20 cellular contexts compared by ENCODE assay signal in the genomic region with DNA sequence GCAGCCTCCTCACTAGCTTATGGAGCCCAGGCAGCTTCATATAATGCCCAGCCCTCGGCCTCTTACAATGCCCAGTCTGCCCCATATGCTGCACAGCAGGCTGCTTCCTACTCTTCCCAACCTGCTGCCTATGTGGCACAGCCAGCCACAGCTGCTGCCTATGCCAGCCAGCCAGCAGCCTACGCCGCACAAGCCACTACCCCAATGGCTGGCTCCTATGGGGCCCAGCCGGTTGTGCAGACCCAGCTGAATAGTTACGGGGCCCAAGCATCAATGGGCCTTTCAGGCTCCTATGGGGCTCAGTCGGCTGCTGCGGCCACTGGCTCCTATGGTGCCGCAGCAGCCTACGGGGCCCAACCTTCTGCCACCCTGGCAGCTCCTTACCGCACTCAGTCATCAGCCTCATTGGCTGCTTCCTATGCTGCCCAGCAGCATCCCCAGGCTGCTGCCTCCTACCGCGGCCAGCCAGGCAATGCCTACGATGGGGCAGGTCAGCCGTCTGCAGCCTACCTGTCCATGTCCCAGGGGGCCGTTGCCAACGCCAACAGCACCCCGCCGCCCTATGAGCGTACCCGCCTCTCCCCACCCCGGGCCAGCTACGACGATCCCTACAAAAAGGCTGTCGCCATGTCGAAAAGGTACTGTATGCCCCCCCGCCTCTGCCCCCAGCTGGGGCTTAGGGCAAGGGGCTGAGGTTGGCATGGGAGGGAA. TPM values are rescaled to one million over a fixed set of nuclear protein-coding genes. Genes with fewer than 3 reads are reported as not detected.
DNase-seq lines count a peak whose midpoint lies in the region; ATAC-seq, FAIRE-seq and TF ChIP-seq lines count a peak whose summit lies in the region.
"Had no signal": no experiment of that assay in that cellular context is flagged by ENCODE, and none has a peak within 500 bp of the region (broad histone marks: within the 10 kb centered on the region; RNA-seq: fewer than 3 reads in every experiment).

No MANE protein-coding gene starts in this region.

- peak; percentile 61 for TF ChIP-seq POLR2A in GM12878 (IDR thresholded peaks at IDR 0.05; ENCODE audit: low read depth, low read length)
- TF ChIP-seq POLR2A in gastroesophageal sphincter (IDR thresholded peaks at IDR 0.05), result no peak
- no peak for TF ChIP-seq POLR2A in sigmoid colon (IDR thresholded peaks at IDR 0.05)
- TF ChIP-seq POLR2A in adrenal gland (IDR thresholded peaks at IDR 0.05), result no peak

- no peak for DNase-seq in CD8-positive, alpha-beta T cell
- DNase-seq in GM12878 (ENCODE audit: low read depth, low spot score), result no peak
- DNase-seq in sigmoid colon, result no peak
- no peak for DNase-seq in adrenal gland
- DNase-seq in stimulated activated CD4-positive, alpha-beta T cell treated with anti-CD3 and anti-CD28 coated beads, Interleukin-4, amount 100 ng/mL, for 1 hour, result no peak
- DNase-seq in stimulated activated naive CD8-positive, alpha-beta T cell treated with anti-CD3 and anti-CD28 coated beads, Interleukin-15, amount 100 ng/mL, for 72 hours, result no peak
- DNase-seq: COR-L47; DMS153; HCEC 1CT; NCI-H1930; NCI-H446; NCI-H69; NK-92 treated with Interleukin-12 subunit alpha and Interleukin-12 subunit beta, amount 100 ng/mL, for 24 hours; SHP77 had no signal

- no peak for TF ChIP-seq EP300 in GM12878 (IDR thresholded peaks at IDR 0.05; ENCODE audit: borderline replicate concordance in 1 of 2, control insufficient read depth in 1 of 2, low read depth in 2 of 2, low read length in 2 of 2)
- no peak for TF ChIP-seq EP300 in gastroesophageal sphincter (IDR thresholded peaks at IDR 0.05)
- TF ChIP-seq EP300 in sigmoid colon (IDR thresholded peaks at IDR 0.05), result no peak

- CTCF ChIA-PET in CD8-positive, alpha-beta T cell (lab: Charles Lee), result interaction anchor here (0.7 to 2.1 kb wide), 6 partner anchors 13 to 53 kb away, joined by 3 to 11 read pairs (median 4); a partner anchor contains a TSS
- CTCF ChIA-PET in GM12878 (lab: Yijun Ruan, JAX), result interaction anchor here (1.0 to 10.1 kb wide), 3 partner anchors 11 to 54 kb away, joined by 3 to 71 read pairs (median 3); a partner anchor contains a TSS

- no peak for ATAC-seq in CD8-positive, alpha-beta T cell
- ATAC-seq in GM12878 (no peak), gastroesophageal sphincter (no peak), HG03025 (IDR thresholded peaks at IDR 0.05; ENCODE audit: low FRiP score, unreplicated experiment) (no peak)
- ATAC-seq in stimulated activated naive CD8-positive, alpha-beta T cell treated with anti-CD3 and anti-CD28 coated beads, Interleukin-15, amount 100 ng/mL, for 72 hours, result no peak

- H3K4me1 Mint-ChIP-seq in CD8-positive, alpha-beta T cell (ENCODE audit: low read depth), result peaks cover 73% of the 10 kb centered on the region
- H3K4me1 Mint-ChIP-seq in stimulated activated naive CD8-positive, alpha-beta T cell treated with anti-CD3 and anti-CD28 coated beads, Interleukin-15, amount 100 ng/mL, for 72 hours, result peaks cover 87% of the 10 kb centered on the region

- H3K27me3 ChIP-seq in CD8-positive, alpha-beta T cell (ENCODE audit: insufficient read depth, low read length), result no peaks in the 10 kb centered on the region
- H3K27me3 ChIP-seq in GM12878 (replicated peaks in 1 of 2; ENCODE audit: control insufficient read depth in 2 of 2, insufficient read depth in 2 of 2, low read length in 1 of 2), result no peaks in the 10 kb centered on the region
- no peaks in the 10 kb centered on the region for H3K27me3 ChIP-seq in gastroesophageal sphincter
- no peaks in the 10 kb centered on the region for H3K27me3 ChIP-seq in sigmoid colon
- no peaks in the 10 kb centered on the region for H3K27me3 ChIP-seq in adrenal gland

- WGBS in GM12878 (ENCODE audit: insufficient coverage, insufficient replicate concordance, low lambda C conversion rate, missing lambda C conversion rate), result 91% methylated on average over 26 of the region's 26 CpGs
- WGBS in gastroesophageal sphincter (ENCODE audit: low coverage in 1 of 2), 2 donors, result 75% methylated on average over 4 of the region's 26 CpGs; no CpG with 5 or more reads in 1 of the 2 donors
- 94 to 95% methylated on average over 26 of the region's 26 CpGs for WGBS in sigmoid colon, 2 donors
- 89 to 94% (median 91%) methylated on average over 9 to 26 of the region's 26 CpGs for WGBS in adrenal gland, 4 donors

- H3K4me2 ChIP-seq in GM12878 (ENCODE audit: control insufficient read depth, insufficient read depth), result no peak overlapping the region
- H3K4me2 ChIP-seq: A549 had no signal

- TF ChIP-seq CTCF in CD8-positive, alpha-beta T cell (IDR thresholded peaks at IDR 0.05), result no peak
- no peak for TF ChIP-seq CTCF in GM12878 (IDR thresholded peaks at IDR 0.05 in 2 of 3, conservative IDR thresholded peaks at IDR 0.05 in 1 of 3; ENCODE audit: control insufficient read depth in 2 of 3, extremely low read depth in 1 of 3, insufficient read depth in 1 of 3, low read depth in 3 of 3, low read length in 3 of 3)
- TF ChIP-seq CTCF in gastroesophageal sphincter (IDR thresholded peaks at IDR 0.05), result no peak
- TF ChIP-seq CTCF in sigmoid colon (IDR thresholded peaks at IDR 0.05), result no peak
- TF ChIP-seq CTCF in adrenal gland (IDR thresholded peaks at IDR 0.05), result no peak

- H3K36me3 Mint-ChIP-seq in CD8-positive, alpha-beta T cell, result peaks cover 86% of the 10 kb centered on the region

- FAIRE-seq in GM12878 (lab: Jason Lieb, UNC), result no peak
- FAIRE-seq: A549, HTR-8/SVneo had no signal

- RAD21 ChIA-PET in GM12878 (lab: Charles Lee; ENCODE audit: unreplicated experiment), result interaction anchor here (1.4 kb wide), 1 partner anchor 52 kb away, joined by 3 read pairs; no protein-coding TSS in a partner anchor

- H3K79me2 ChIP-seq in GM12878 (ENCODE audit: control insufficient read depth, insufficient read depth, low read length), result peaks cover 96% of the 10 kb centered on the region

- intact Hi-C loops in CD8-positive, alpha-beta T cell (cut with DNase I, micrococcal nuclease), result no loop called here
- intact Hi-C loops in GM12878 (cut with micrococcal nuclease; ENCODE audit: unreplicated experiment), result no loop called here
- intact Hi-C loops in sigmoid colon (cut with DNase I), result no loop called here
- intact Hi-C loops in adrenal gland (cut with DNase I), result no loop called here

- no peak overlapping the region for H3K9ac ChIP-seq in GM12878 (ENCODE audit: control insufficient read depth, insufficient read depth, low read length)

- no peak for TF ChIP-seq RAD21 in GM12878 (IDR thresholded peaks at IDR 0.05; ENCODE audit: insufficient read depth, low read depth, low read length)

- no TSS peak for BruUV-seq in GM12878 (replicated peaks; lab: Mats Ljungman, UMichigan)

- H3K9me3 ChIP-seq in CD8-positive, alpha-beta T cell (ENCODE audit: low read length), result no peaks in the 10 kb centered on the region
- no peaks in the 10 kb centered on the region for H3K9me3 ChIP-seq in GM12878 (replicated peaks; ENCODE audit: control insufficient read depth, insufficient read depth, low read length)
- H3K9me3 ChIP-seq in gastroesophageal sphincter, result no peaks in the 10 kb centered on the region
- no peaks in the 10 kb centered on the region for H3K9me3 ChIP-seq in sigmoid colon
- H3K9me3 ChIP-seq in adrenal gland (replicated peaks in 1 of 3), result no peaks in the 10 kb centered on the region
- H3K9me3 ChIP-seq: A549 had no signal

- H3K36me3 ChIP-seq in CD8-positive, alpha-beta T cell (ENCODE audit: insufficient read depth, low read length), result peaks cover 77% of the 10 kb centered on the region
- peaks cover 51 to 64% of the 10 kb centered on the region in 2 experiments for H3K36me3 ChIP-seq in GM12878 (ENCODE audit: control insufficient read depth in 2 of 2, insufficient read depth in 2 of 2, low read length in 1 of 2)
- peaks cover 0 to 70% of the 10 kb centered on the region in 2 donors for H3K36me3 ChIP-seq in gastroesophageal sphincter
- peaks cover 31 to 65% (median 40%) of the 10 kb centered on the region in 4 donors for H3K36me3 ChIP-seq in sigmoid colon
- peaks cover 0 to 69% of the 10 kb centered on the region in 2 donors for H3K36me3 ChIP-seq in adrenal gland (replicated peaks in 1 of 2)

- peak overlapping the region; percentile 41 for H3K27ac Mint-ChIP-seq in CD8-positive, alpha-beta T cell
- H3K27ac Mint-ChIP-seq in stimulated activated naive CD8-positive, alpha-beta T cell treated with anti-CD3 and anti-CD28 coated beads, Interleukin-15, amount 100 ng/mL, for 72 hours, result peak overlapping the region in 1 of 2 donors; percentile 19

- no peak overlapping the region for H2AFZ ChIP-seq in GM12878 (ENCODE audit: control insufficient read depth, low read depth, low read length)

- no peaks in the 10 kb centered on the region for H3K27me3 Mint-ChIP-seq in CD8-positive, alpha-beta T cell (ENCODE audit: low read depth)
- no peaks in the 10 kb centered on the region for H3K27me3 Mint-ChIP-seq in stimulated activated naive CD8-positive, alpha-beta T cell treated with anti-CD3 and anti-CD28 coated beads, Interleukin-15, amount 100 ng/mL, for 72 hours

- peaks cover 65% of the 10 kb centered on the region for H3K4me1 ChIP-seq in CD8-positive, alpha-beta T cell (ENCODE audit: insufficient read depth, low read length)
- H3K4me1 ChIP-seq in GM12878 (ENCODE audit: control insufficient read depth, insufficient read depth, low read length) (no peaks in the 10 kb centered on the region), gastroesophageal sphincter (peaks cover 6 to 84% (median 30%) of the 10 kb centered on the region in 3 donors), sigmoid colon (peaks cover 0 to 82% (median 58%) of the 10 kb centered on the region in 4 donors), adrenal gland (replicated peaks in 1 of 2) (peaks cover 0 to 53% of the 10 kb centered on the region in 2 donors)

- POLR2A ChIA-PET in CD8-positive, alpha-beta T cell (lab: Charles Lee), result interaction anchor here (0.9 to 2.1 kb wide), 2 partner anchors 13 to 20 kb away, joined by 5 to 15 read pairs; a partner anchor contains a TSS
- POLR2A ChIA-PET in GM12878 (lab: Charles Lee), result interaction anchor here (0.5 to 1.2 kb wide), 3 partner anchors 9 to 22 kb away, joined by 3 to 4 read pairs (median 4); a partner anchor contains a TSS

- no peak overlapping the region for H3K27ac ChIP-seq in CD8-positive, alpha-beta T cell (ENCODE audit: low read depth, low read length)
- H3K27ac ChIP-seq in GM12878 (ENCODE audit: control insufficient read depth, insufficient read depth), result no peak overlapping the region
- H3K27ac ChIP-seq in gastroesophageal sphincter, result peak overlapping the region in 3 of 4 donors; percentile 90 to 98 (median 94)
- H3K27ac ChIP-seq in sigmoid colon, result peak overlapping the region; percentile 35 to 99 (median 96)
- no peak overlapping the region for H3K27ac ChIP-seq in adrenal gland
- H3K27ac ChIP-seq: A549, HL-60 had no signal

- H3K9me3 Mint-ChIP-seq in CD8-positive, alpha-beta T cell, result no peaks in the 10 kb centered on the region
- H3K9me3 Mint-ChIP-seq in stimulated activated naive CD8-positive, alpha-beta T cell treated with anti-CD3 and anti-CD28 coated beads, Interleukin-15, amount 100 ng/mL, for 72 hours, result no peaks in the 10 kb centered on the region
- H3K9me3 Mint-ChIP-seq: CD14-positive monocyte had no signal

- in situ Hi-C loops in GM12878 (cut with MboI), result no loop called here

- H3K4me3 Mint-ChIP-seq in CD8-positive, alpha-beta T cell, result no peak overlapping the region
- H3K4me3 Mint-ChIP-seq in stimulated activated naive CD8-positive, alpha-beta T cell treated with anti-CD3 and anti-CD28 coated beads, Interleukin-15, amount 100 ng/mL, for 72 hours, result no peak overlapping the region
- H3K4me3 Mint-ChIP-seq: CD14-positive monocyte had no signal

- H4K20me1 ChIP-seq in GM12878 (ENCODE audit: control insufficient read depth, insufficient read depth), result peaks cover 20% of the 10 kb centered on the region

- H3K4me3 ChIP-seq in CD8-positive, alpha-beta T cell (ENCODE audit: low read depth, low read length), result no peak overlapping the region
- H3K4me3 ChIP-seq in GM12878, result no peak overlapping the region
- no peak overlapping the region for H3K4me3 ChIP-seq in gastroesophageal sphincter
- no peak overlapping the region for H3K4me3 ChIP-seq in sigmoid colon
- no peak overlapping the region for H3K4me3 ChIP-seq in adrenal gland
- H3K4me3 ChIP-seq: A549 had no signal

- SMC1A ChIA-PET in GM12878 (lab: Charles Lee; ENCODE audit: uncharacterized antibody, unreplicated experiment), result interaction anchor here (1.5 kb wide), 1 partner anchor 13 kb away, joined by 4 read pairs; a partner anchor contains a TSS

RNA-seq across cellular contexts. Expression of a gene that starts 8.8 kb away (rescaled TPM):
- 100 to 1,000 TPM; 198 to 213 TPM for total RNA-seq in CD8-positive, alpha-beta T cell
- 243 and 263 TPM in 2 replicates for total RNA-seq in GM12878 (2013; cell fraction: nucleolus; rRNA removed)
- total RNA-seq in GM12878 (2014; rRNA removed) (51.2 and 63.3 TPM in 2 replicates), GM12878 (2014; rRNA removed; fragmentation: Illumina TruSeq; extraction: Trizol) (30.6 and 34.4 TPM in 2 replicates), GM12878 (2021) (114 and 133 TPM in 2 replicates), gastroesophageal sphincter (10 to 100 TPM; 25.6 to 66.6 (median 42.5) TPM), sigmoid colon (10 to 100 TPM; 23.7 to 51.8 (median 42.9) TPM), adrenal gland (100 to 1,000 TPM in 1 of 8 donors, 10 to 100 TPM in 7; 32.3 to 106 (median 52.7) TPM)
- 22.8 TPM for polyA plus RNA-seq in GM12878 (2011; ENCODE audit: low read depth)
- polyA plus RNA-seq in GM12878 (2011; rRNA removed) (18.1 and 29.0 TPM in 2 replicates), GM12878 (2014; fragmentation: Illumina TruSeq; extraction: Trizol) (33.3 and 34.4 TPM in 2 replicates), GM12878 (2014; fragmentation: Nextera tagmentation; extraction: Ambion mirVana) (10 to 100 TPM in 1 of 2 experiments, 1 to 10 TPM in 1; 5.4 to 16.1 TPM), GM12878 (2014; rRNA removed) (54.6 and 59.2 TPM in 2 replicates), GM12878 (2016; fragmentation: Nextera tagmentation; extraction: Ambion mirVana) (100 to 1,000 TPM; 138 to 140 TPM), sigmoid colon (10 to 100 TPM; 10.8 to 54.0 (median 15.7) TPM), adrenal gland (10 to 100 TPM; 29.1 to 96.7 (median 39.1) TPM)
- 47.4 and 54.9 TPM in 2 replicates for polyA plus RNA-seq in GM12878 (2011; cell fraction: cytosol; rRNA removed)
- 69.1 and 106 TPM in 2 replicates for polyA plus RNA-seq in GM12878 (2011; cell fraction: nucleus; rRNA removed)
- polyA plus RNA-seq in GM12878 (2012), result 39.7 and 50.2 TPM in 2 replicates
- 24.4 and 42.8 TPM in 2 replicates for polyA minus RNA-seq in GM12878 (2011; rRNA and poly(A)+ RNA removed)
- 30.7 and 36.0 TPM in 2 replicates for polyA minus RNA-seq in GM12878 (2011; cell fraction: cytosol; rRNA and poly(A)+ RNA removed)
- 45.9 and 78.7 TPM in 2 replicates for polyA minus RNA-seq in GM12878 (2011; cell fraction: nucleus; rRNA and poly(A)+ RNA removed)

RNA-seq across cellular contexts. Expression of a gene that starts 13.3 kb away (rescaled TPM):
- 100 to 1,000 TPM; 183 to 191 TPM for total RNA-seq in CD8-positive, alpha-beta T cell
- 142 and 143 TPM in 2 replicates for total RNA-seq in GM12878 (2013; cell fraction: nucleolus; rRNA removed)
- total RNA-seq in GM12878 (2014; rRNA removed) (98.9 and 105 TPM in 2 replicates), GM12878 (2014; rRNA removed; fragmentation: Illumina TruSeq; extraction: Trizol) (107 and 108 TPM in 2 replicates), GM12878 (2021) (112 and 130 TPM in 2 replicates), gastroesophageal sphincter (100 to 1,000 TPM in 3 of 4 donors, 10 to 100 TPM in 1; 98.2 to 114 (median 102) TPM), sigmoid colon (100 to 1,000 TPM in 1 of 4 donors, 10 to 100 TPM in 3; 76.5 to 101 (median 86.2) TPM), adrenal gland (100 to 1,000 TPM in 6 of 8 donors, 10 to 100 TPM in 2; 89.9 to 243 (median 138) TPM)
- polyA plus RNA-seq in GM12878 (2011; ENCODE audit: low read depth), result 132 TPM
- polyA plus RNA-seq in GM12878 (2011; rRNA removed) (170 and 175 TPM in 2 replicates), GM12878 (2014; fragmentation: Illumina TruSeq; extraction: Trizol) (115 and 121 TPM in 2 replicates), GM12878 (2014; fragmentation: Nextera tagmentation; extraction: Ambion mirVana) (100 to 1,000 TPM; 163 to 224 TPM), GM12878 (2014; rRNA removed) (128 and 135 TPM in 2 replicates), GM12878 (2016; fragmentation: Nextera tagmentation; extraction: Ambion mirVana) (100 to 1,000 TPM; 141 to 144 TPM), sigmoid colon (100 to 1,000 TPM in 1 of 3 donors, 10 to 100 TPM in 2; 75.4 to 103 (median 98.8) TPM), adrenal gland (100 to 1,000 TPM in 1 of 3 donors, 10 to 100 TPM in 2; 70.0 to 205 (median 79.4) TPM)
- polyA plus RNA-seq in GM12878 (2011; cell fraction: cytosol; rRNA removed), result 143 and 169 TPM in 2 replicates
- 132 and 151 TPM in 2 replicates for polyA plus RNA-seq in GM12878 (2011; cell fraction: nucleus; rRNA removed)
- 111 and 127 TPM in 2 replicates for polyA plus RNA-seq in GM12878 (2012)
- polyA minus RNA-seq in GM12878 (2011; rRNA and poly(A)+ RNA removed), result 132 and 251 TPM in 2 replicates
- 37.8 and 46.9 TPM in 2 replicates for polyA minus RNA-seq in GM12878 (2011; cell fraction: cytosol; rRNA and poly(A)+ RNA removed)
- 55.6 and 83.2 TPM in 2 replicates for polyA minus RNA-seq in GM12878 (2011; cell fraction: nucleus; rRNA and poly(A)+ RNA removed)

RNA-seq across cellular contexts. Expression of a gene that starts 32.2 kb away (rescaled TPM):
- 10 to 100 TPM; 30.0 to 32.3 TPM for total RNA-seq in CD8-positive, alpha-beta T cell
- total RNA-seq in GM12878 (2013; cell fraction: nucleolus; rRNA removed), result 40.3 and 53.9 TPM in 2 replicates
- total RNA-seq in GM12878 (2014; rRNA removed) (35.8 and 40.6 TPM in 2 replicates), GM12878 (2014; rRNA removed; fragmentation: Illumina TruSeq; extraction: Trizol) (25.3 and 25.8 TPM in 2 replicates), GM12878 (2021) (33.8 and 35.3 TPM in 2 replicates), gastroesophageal sphincter (10 to 100 TPM; 28.1 to 41.7 (median 33.9) TPM), sigmoid colon (10 to 100 TPM; 26.0 to 43.1 (median 40.5) TPM), adrenal gland (10 to 100 TPM; 21.9 to 76.3 (median 43.1) TPM)
- 21.2 TPM for polyA plus RNA-seq in GM12878 (2011; ENCODE audit: low read depth)
- polyA plus RNA-seq in GM12878 (2011; rRNA removed) (10.9 and 15.7 TPM in 2 replicates), GM12878 (2014; fragmentation: Illumina TruSeq; extraction: Trizol) (7.0 and 20.5 TPM in 2 replicates), GM12878 (2014; fragmentation: Nextera tagmentation; extraction: Ambion mirVana) (1 to 10 TPM; 1.5 to 7.6 TPM), GM12878 (2014; rRNA removed) (44.2 and 46.6 TPM in 2 replicates), GM12878 (2016; fragmentation: Nextera tagmentation; extraction: Ambion mirVana) (10 to 100 TPM; 41.9 to 44.1 TPM), sigmoid colon (10 to 100 TPM; 33.0 to 48.8 (median 44.6) TPM), adrenal gland (100 to 1,000 TPM in 2 of 3 donors, 10 to 100 TPM in 1; 22.7 to 204 (median 188) TPM)
- polyA plus RNA-seq in GM12878 (2011; cell fraction: cytosol; rRNA removed), result 22.9 and 31.7 TPM in 2 replicates
- 64.7 and 70.2 TPM in 2 replicates for polyA plus RNA-seq in GM12878 (2011; cell fraction: nucleus; rRNA removed)
- polyA plus RNA-seq in GM12878 (2012), result 47.0 and 47.3 TPM in 2 replicates
- 12.5 and 20.3 TPM in 2 replicates for polyA minus RNA-seq in GM12878 (2011; rRNA and poly(A)+ RNA removed)
- 11.5 and 13.1 TPM in 2 replicates for polyA minus RNA-seq in GM12878 (2011; cell fraction: cytosol; rRNA and poly(A)+ RNA removed)
- 8.3 and 14.5 TPM in 2 replicates for polyA minus RNA-seq in GM12878 (2011; cell fraction: nucleus; rRNA and poly(A)+ RNA removed)

RNA-seq across cellular contexts. Expression of a gene that starts 32.3 kb away (rescaled TPM):
- under 1 TPM; 0.53 to 0.65 TPM for total RNA-seq in CD8-positive, alpha-beta T cell
- 0.98 and 1.3 TPM in 2 replicates for total RNA-seq in GM12878 (2013; cell fraction: nucleolus; rRNA removed)
- total RNA-seq in GM12878 (2014; rRNA removed) (0.17 TPM in 1 of 2 replicates, not detected in the other), GM12878 (2014; rRNA removed; fragmentation: Illumina TruSeq; extraction: Trizol) (0.09 TPM in 1 of 2 replicates, not detected in the other), GM12878 (2021) (0.08 and 0.13 TPM in 2 replicates), gastroesophageal sphincter (1 to 10 TPM in 3 of 4 donors, under 1 TPM in 1; 0.27 to 1.2 (median 1.1) TPM), sigmoid colon (under 1 TPM in 3 of 4 donors, not detected in 1; 0.14 to 0.71 (median 0.16) TPM), adrenal gland (under 1 TPM; 0.30 to 0.84 (median 0.47) TPM)
- not detected for polyA plus RNA-seq in GM12878 (2011; ENCODE audit: low read depth)
- polyA plus RNA-seq in GM12878 (2011; rRNA removed) (0.04 TPM in 1 of 2 replicates, not detected in the other), GM12878 (2014; fragmentation: Illumina TruSeq; extraction: Trizol) (0.07 TPM in 1 of 2 replicates, not detected in the other), GM12878 (2014; fragmentation: Nextera tagmentation; extraction: Ambion mirVana) (under 1 TPM in 1 of 2 experiments, not detected in 1; 0.02 TPM), GM12878 (2014; rRNA removed) (not detected in 2 replicates), GM12878 (2016; fragmentation: Nextera tagmentation; extraction: Ambion mirVana) (under 1 TPM in 1 of 2 experiments, not detected in 1; 0.11 TPM), sigmoid colon (under 1 TPM in 1 of 3 donors, not detected in 2; 0.28 TPM), adrenal gland (under 1 TPM; 0.13 to 0.90 (median 0.24) TPM)
- 0.02 and 0.09 TPM in 2 replicates for polyA plus RNA-seq in GM12878 (2011; cell fraction: cytosol; rRNA removed)
- 0.15 and 0.23 TPM in 2 replicates for polyA plus RNA-seq in GM12878 (2011; cell fraction: nucleus; rRNA removed)
- 0.04 TPM in 1 of 2 replicates, not detected in the other for polyA plus RNA-seq in GM12878 (2012)
- polyA minus RNA-seq in GM12878 (2011; rRNA and poly(A)+ RNA removed), result 0.29 and 0.36 TPM in 2 replicates
- not detected in 2 replicates for polyA minus RNA-seq in GM12878 (2011; cell fraction: cytosol; rRNA and poly(A)+ RNA removed)
- polyA minus RNA-seq in GM12878 (2011; cell fraction: nucleus; rRNA and poly(A)+ RNA removed), result 0.48 and 0.86 TPM in 2 replicates
- polyA plus RNA-seq: CD14-positive monocyte had no signal

RNA-seq across cellular contexts. Expression of a gene that starts 52.5 kb away (rescaled TPM):
- 1 to 10 TPM; 5.4 to 5.6 TPM for total RNA-seq in CD8-positive, alpha-beta T cell
- 27.5 and 32.5 TPM in 2 replicates for total RNA-seq in GM12878 (2013; cell fraction: nucleolus; rRNA removed)
- total RNA-seq in GM12878 (2014; rRNA removed) (15.5 and 16.2 TPM in 2 replicates), GM12878 (2014; rRNA removed; fragmentation: Illumina TruSeq; extraction: Trizol) (16.4 and 17.2 TPM in 2 replicates), GM12878 (2021) (15.0 and 16.1 TPM in 2 replicates), gastroesophageal sphincter (10 to 100 TPM; 10.7 to 28.2 (median 12.3) TPM), sigmoid colon (10 to 100 TPM; 14.0 to 30.7 (median 16.6) TPM), adrenal gland (10 to 100 TPM in 7 of 8 donors, 1 to 10 TPM in 1; 9.9 to 30.7 (median 18.8) TPM)
- polyA plus RNA-seq in GM12878 (2011; ENCODE audit: low read depth), result 13.4 TPM
- polyA plus RNA-seq in GM12878 (2011; rRNA removed) (37.0 and 38.1 TPM in 2 replicates), GM12878 (2014; fragmentation: Illumina TruSeq; extraction: Trizol) (19.4 and 20.6 TPM in 2 replicates), GM12878 (2014; fragmentation: Nextera tagmentation; extraction: Ambion mirVana) (10 to 100 TPM; 17.2 to 23.8 TPM), GM12878 (2014; rRNA removed) (23.6 and 26.5 TPM in 2 replicates), GM12878 (2016; fragmentation: Nextera tagmentation; extraction: Ambion mirVana) (10 to 100 TPM; 28.1 to 36.8 TPM), sigmoid colon (10 to 100 TPM in 2 of 3 donors, 1 to 10 TPM in 1; 6.6 to 12.8 (median 10.4) TPM), adrenal gland (10 to 100 TPM; 20.9 to 29.8 (median 23.3) TPM)
- polyA plus RNA-seq in GM12878 (2011; cell fraction: cytosol; rRNA removed), result 26.1 and 30.9 TPM in 2 replicates
- polyA plus RNA-seq in GM12878 (2011; cell fraction: nucleus; rRNA removed), result 38.9 and 44.5 TPM in 2 replicates
- 15.6 and 15.9 TPM in 2 replicates for polyA plus RNA-seq in GM12878 (2012)
- polyA minus RNA-seq in GM12878 (2011; rRNA and poly(A)+ RNA removed), result 22.2 and 29.0 TPM in 2 replicates
- 6.8 and 9.6 TPM in 2 replicates for polyA minus RNA-seq in GM12878 (2011; cell fraction: cytosol; rRNA and poly(A)+ RNA removed)
- polyA minus RNA-seq in GM12878 (2011; cell fraction: nucleus; rRNA and poly(A)+ RNA removed), result 12.5 and 15.0 TPM in 2 replicates

Comparison
In these comparisons a context has a peak if more than half of its experiments do, and no peak if none do; other contexts are left out.
1. H3K27ac ChIP-seq: peak in gastroesophageal sphincter (3 of 4) and sigmoid colon (4 of 4); none in CD8-positive, alpha-beta T cell (single experiment), GM12878 (single experiment) and adrenal gland (0 of 5).